ENCODE assay signal across 20 cellular contexts in the genomic region with DNA sequence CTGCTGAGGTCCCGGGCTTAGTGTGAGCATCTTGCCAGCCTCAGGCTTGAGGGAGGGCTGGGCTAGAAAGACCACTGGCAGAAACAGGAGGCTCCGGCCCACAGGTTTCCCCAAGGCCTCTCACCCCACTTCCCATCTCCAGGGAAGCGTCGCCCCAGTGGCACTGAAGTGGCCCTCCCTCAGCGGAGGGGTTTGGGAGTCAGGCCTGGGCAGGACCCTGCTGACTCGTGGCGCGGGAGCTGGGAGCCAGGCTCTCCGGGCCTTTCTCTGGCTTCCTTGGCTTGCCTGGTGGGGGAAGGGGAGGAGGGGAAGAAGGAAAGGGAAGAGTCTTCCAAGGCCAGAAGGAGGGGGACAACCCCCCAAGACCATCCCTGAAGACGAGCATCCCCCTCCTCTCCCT. TPM values are rescaled to one million over a fixed set of nuclear protein-coding genes. Genes with fewer than 3 reads are reported as not detected.
"Had no signal": no experiment of that assay in that cellular context is flagged by ENCODE, and none has a peak within 500 bp of the region (broad histone marks: within the 10 kb centered on the region; RNA-seq: fewer than 3 reads in every experiment).

No MANE protein-coding gene starts in this region.

- DNase-seq: activated B cell treated with CpG ODN at 0.5 μM for 24 hours; activated CD4-positive, alpha-beta memory T cell treated with anti-CD3 and anti-CD28 coated beads for 36 hours; activated CD4-positive, alpha-beta T cell treated with anti-CD3 and anti-CD28 coated beads, Interleukin-2, amount 10 ng/mL, durations not matched to agents 7 days and 5 days; activated T-cell treated with anti-CD3 and anti-CD28 coated beads, Interleukin-2, amount 50 U/mL, for 1 hour; aorta; central memory CD4-positive, alpha-beta T cell; Kasumi-1; KBM-7; NCI-H1048; NCI-H146; NCI-H187 treated with DMSO at 0.1 percent for 48 hours; NCI-H2081 treated with DMSO at 0.1 percent for 48 hours; T-cell; T-helper 2 cell; T1000 had no signal

- ATAC-seq: T-cell had no signal

- H3K27ac ChIP-seq: SK-N-MC had no signal

- H3K36me3 Mint-ChIP-seq: activated CD4-positive, alpha-beta memory T cell treated with anti-CD3 and anti-CD28 coated beads for 36 hours; activated naive CD4-positive, alpha-beta T cell treated with anti-CD3 and anti-CD28 coated beads, Interleukin-2, amount 50 U/mL, for 24 hours had no signal

- H3K4me3 ChIP-seq: SK-N-MC had no signal

- H3K27ac Mint-ChIP-seq: activated B cell treated with CpG ODN at 0.5 μM for 24 hours; activated CD4-positive, alpha-beta memory T cell treated with anti-CD3 and anti-CD28 coated beads for 36 hours; activated CD4-positive, alpha-beta T cell treated with anti-CD3 and anti-CD28 coated beads, Interleukin-2, amount 10 ng/mL, durations not matched to agents 7 days and 5 days; activated naive CD4-positive, alpha-beta T cell treated with anti-CD3 and anti-CD28 coated beads, Interleukin-2, amount 50 U/mL, for 24 hours; T-cell had no signal

- H3K27me3 Mint-ChIP-seq: activated naive CD4-positive, alpha-beta T cell treated with anti-CD3 and anti-CD28 coated beads, Interleukin-2, amount 50 U/mL, for 24 hours; T-cell had no signal

- H3K9me3 Mint-ChIP-seq: activated B cell treated with CpG ODN at 0.5 μM for 24 hours; activated CD4-positive, alpha-beta memory T cell treated with anti-CD3 and anti-CD28 coated beads for 36 hours; activated CD4-positive, alpha-beta T cell treated with anti-CD3 and anti-CD28 coated beads, Interleukin-2, amount 10 ng/mL, durations not matched to agents 7 days and 5 days; activated naive CD4-positive, alpha-beta T cell treated with anti-CD3 and anti-CD28 coated beads, Interleukin-2, amount 50 U/mL, for 24 hours; T-cell had no signal

- H3K4me3 Mint-ChIP-seq: activated B cell treated with CpG ODN at 0.5 μM for 24 hours; activated CD4-positive, alpha-beta memory T cell treated with anti-CD3 and anti-CD28 coated beads for 36 hours; activated CD4-positive, alpha-beta T cell treated with anti-CD3 and anti-CD28 coated beads, Interleukin-2, amount 10 ng/mL, durations not matched to agents 7 days and 5 days; activated naive CD4-positive, alpha-beta T cell treated with anti-CD3 and anti-CD28 coated beads, Interleukin-2, amount 50 U/mL, for 24 hours; T-cell had no signal

RNA-seq across cellular contexts. Expression of gene HTR6, which starts 7.2 kb away (rescaled TPM):
- total RNA-seq: activated B cell treated with CpG ODN at 0.5 μM for 24 hours; activated CD8-positive, alpha-beta memory T cell treated with anti-CD3 and anti-CD28 coated beads for 36 hours; bronchial epithelial cell; chondrocyte had no signal
- polyA plus RNA-seq: aorta had no signal
